ENCODE assay signal across 22 cellular contexts in genomic region chr10:133537551-133538545, GRCh38. TPM values are rescaled to one million over a fixed set of nuclear protein-coding genes. Genes with fewer than 3 reads are reported as not detected.
DNase-seq lines count a peak whose midpoint lies in the region; ATAC-seq, FAIRE-seq and TF ChIP-seq lines count a peak whose summit lies in the region.
"Had no signal": no experiment of that assay in that cellular context is flagged by ENCODE, and none has a peak within 500 bp of the region (broad histone marks: within the 10 kb centered on the region; RNA-seq: fewer than 3 reads in every experiment).

No MANE protein-coding gene starts in this region.

- no peak for FAIRE-seq in GM12891 (lab: Jason Lieb, UNC)
- FAIRE-seq: D721Med, K562 had no signal

- H3K4me3 ChIP-seq in breast epithelium (no peak overlapping the region), mammary epithelial cell (replicated peaks in 1 of 3; ENCODE audit: insufficient read depth in 1 of 3, low read depth in 2 of 3, low read length in 3 of 3) (no peak overlapping the region)
- H3K4me3 ChIP-seq: BLaER1, K562 had no signal

- CTCF ChIA-PET in MCF 10A (lab: Yijun Ruan, JAX) (no interaction called here), mammary epithelial cell (lab: Charles Lee; ENCODE audit: low non-redundant PET) (no interaction called here), HEK293T (lab: Yijun Ruan, JAX) (no interaction called here)

- no peak for DNase-seq in breast epithelium (ENCODE audit: low spot score in 2 of 2)
- no peak for DNase-seq in MCF 10A (ENCODE audit: unreplicated experiment)
- DNase-seq in mammary epithelial cell: peak; percentile 9
- DNase-seq in inferior parietal cortex (ENCODE audit: extremely low spot score): peak; percentile 12
- no peak for DNase-seq in stimulated activated effector memory CD8-positive, alpha-beta T cell treated with anti-CD3 and anti-CD28 coated beads, Interleukin-12 subunit alpha, Interleukin-12 subunit beta, amount 100 ng/mL, for 72 hours (ENCODE audit: low spot score in 2 of 2)
- no peak for DNase-seq in GM12891 (ENCODE audit: insufficient read length, low spot score)
- DNase-seq in HEK293T (ENCODE audit: extremely low spot score): no peak
- DNase-seq: CD8-positive, alpha-beta T cell; DMS79; GOT3; NCI-H1417 treated with DMSO at 0.1 percent for 48 hours; NCI-H1930; NCI-H446 treated with DMSO at 0.1 percent for 48 hours; NK-92 treated with Interleukin-12 subunit alpha and Interleukin-12 subunit beta, amount 100 ng/mL, for 24 hours; OCI-M1 had no signal

- no peak overlapping the region for H3K27ac Mint-ChIP-seq in MCF 10A (ENCODE audit: low read depth, unreplicated experiment)
- peak overlapping the region; percentile 52 for H3K27ac Mint-ChIP-seq in stimulated activated effector memory CD8-positive, alpha-beta T cell treated with anti-CD3 and anti-CD28 coated beads, Interleukin-12 subunit alpha, Interleukin-12 subunit beta, amount 100 ng/mL, for 72 hours
- H3K27ac Mint-ChIP-seq: CD8-positive, alpha-beta T cell had no signal

- TF ChIP-seq POLR2A in breast epithelium (IDR thresholded peaks at IDR 0.05): no peak
- no peak for TF ChIP-seq POLR2A in GM12891 (IDR thresholded peaks at IDR 0.05; ENCODE audit: low read depth, low read length)

- no peak for ATAC-seq in stimulated activated effector memory CD8-positive, alpha-beta T cell treated with anti-CD3 and anti-CD28 coated beads, Interleukin-12 subunit alpha, Interleukin-12 subunit beta, amount 100 ng/mL, for 72 hours
- no peak for ATAC-seq in GM18868 (IDR thresholded peaks at IDR 0.05; ENCODE audit: unreplicated experiment)
- ATAC-seq: CD8-positive, alpha-beta T cell; K562 had no signal

- TF ChIP-seq CTCF in breast epithelium (IDR thresholded peaks at IDR 0.05) (no peak), MCF 10A (IDR thresholded peaks at IDR 0.05; ENCODE audit: unreplicated experiment) (no peak), mammary epithelial cell (conservative IDR thresholded peaks at IDR 0.05 in 1 of 2, IDR thresholded peaks at IDR 0.05 in 1 of 2; ENCODE audit: extremely low read depth in 1 of 2, insufficient read depth in 1 of 2, low read depth in 1 of 2, low read length in 2 of 2) (no peak)

- whole genome bisulfite sequencing in mammary epithelial cell (ENCODE audit: low coverage, missing lambda C conversion rate): 33% methylated on average over 4 of the region's 4 CpGs

- no peak overlapping the region for H3K4me3 Mint-ChIP-seq in MCF 10A (ENCODE audit: unreplicated experiment)
- no peak overlapping the region for H3K4me3 Mint-ChIP-seq in stimulated activated effector memory CD8-positive, alpha-beta T cell treated with anti-CD3 and anti-CD28 coated beads, Interleukin-12 subunit alpha, Interleukin-12 subunit beta, amount 100 ng/mL, for 72 hours
- H3K4me3 Mint-ChIP-seq: CD8-positive, alpha-beta T cell had no signal

- dilution Hi-C loops in mammary epithelial cell (cut with HindIII; ENCODE audit: low sequenced_read_pairs): no loop called here

- H3K4me1 ChIP-seq in breast epithelium: no peaks in the 10 kb centered on the region
- H3K4me1 ChIP-seq in mammary epithelial cell (ENCODE audit: insufficient read depth, low read length): peaks cover 3% of the 10 kb centered on the region
- H3K4me1 ChIP-seq: BLaER1 had no signal

- in situ Hi-C loops in mammary epithelial cell (cut with MboI; ENCODE audit: low sequenced_read_pairs in 2 of 2): no loop called here

- H3K36me3 Mint-ChIP-seq in MCF 10A (ENCODE audit: insufficient read depth, unreplicated experiment): no peaks in the 10 kb centered on the region
- no peaks in the 10 kb centered on the region for H3K36me3 Mint-ChIP-seq in stimulated activated effector memory CD8-positive, alpha-beta T cell treated with anti-CD3 and anti-CD28 coated beads, Interleukin-12 subunit alpha, Interleukin-12 subunit beta, amount 100 ng/mL, for 72 hours
- H3K36me3 Mint-ChIP-seq: CD8-positive, alpha-beta T cell had no signal

- peaks cover 9% of the 10 kb centered on the region for H3K9me3 Mint-ChIP-seq in MCF 10A (ENCODE audit: unreplicated experiment)
- H3K9me3 Mint-ChIP-seq in stimulated activated effector memory CD8-positive, alpha-beta T cell treated with anti-CD3 and anti-CD28 coated beads, Interleukin-12 subunit alpha, Interleukin-12 subunit beta, amount 100 ng/mL, for 72 hours: no peaks in the 10 kb centered on the region
- H3K9me3 Mint-ChIP-seq: CD8-positive, alpha-beta T cell had no signal

- POLR2A ChIA-PET in MCF 10A (lab: Yijun Ruan, JAX) (interaction anchor here (0.6 kb wide), 1 partner anchor 559 kb away, joined by 3 read pairs; no protein-coding TSS in a partner anchor), HEK293T (lab: Yijun Ruan, JAX) (no interaction called here)

- H4K20me1 ChIP-seq in mammary epithelial cell (ENCODE audit: insufficient read depth, low read length): no peaks in the 10 kb centered on the region
- H4K20me1 ChIP-seq: BLaER1 had no signal

- H3K9me3 ChIP-seq in breast epithelium (no peaks in the 10 kb centered on the region), mammary epithelial cell (replicated peaks; ENCODE audit: insufficient read depth, low read length) (peaks cover 3% of the 10 kb centered on the region)
- H3K9me3 ChIP-seq: BLaER1 had no signal

- peak overlapping the region; percentile 64 to 76 for H3K27ac ChIP-seq in breast epithelium
- no peak overlapping the region for H3K27ac ChIP-seq in mammary epithelial cell (ENCODE audit: insufficient read depth, low read depth, low read length)
- H3K27ac ChIP-seq: 22Rv1, BLaER1 had no signal

- intact Hi-C loops in breast epithelium (cut with DNase I; ENCODE audit: low total_unique reads) (no loop called here), MCF 10A (cut with micrococcal nuclease) (no loop called here), mammary epithelial cell (cut with micrococcal nuclease) (no loop called here)

- H2AFZ ChIP-seq in mammary epithelial cell (ENCODE audit: low read depth, low read length): no peak overlapping the region

- no peak overlapping the region for H3K9ac ChIP-seq in mammary epithelial cell (ENCODE audit: insufficient read depth, low read length)
- H3K9ac ChIP-seq: BLaER1 had no signal

- peaks cover 8% of the 10 kb centered on the region for H3K27me3 Mint-ChIP-seq in MCF 10A (ENCODE audit: insufficient read depth, unreplicated experiment)

- BruUV-seq in MCF 10A (replicated peaks; lab: Mats Ljungman, UMichigan): no TSS peak
- BruUV-seq in mammary epithelial cell (replicated peaks; lab: Mats Ljungman, UMichigan): no TSS peak

- no peaks in the 10 kb centered on the region for H3K79me2 ChIP-seq in mammary epithelial cell (ENCODE audit: insufficient read depth, low read length)

- H3K4me1 Mint-ChIP-seq in MCF 10A (ENCODE audit: insufficient read depth, unreplicated experiment): no peaks in the 10 kb centered on the region
- no peaks in the 10 kb centered on the region for H3K4me1 Mint-ChIP-seq in stimulated activated effector memory CD8-positive, alpha-beta T cell treated with anti-CD3 and anti-CD28 coated beads, Interleukin-12 subunit alpha, Interleukin-12 subunit beta, amount 100 ng/mL, for 72 hours

- H3K36me3 ChIP-seq in breast epithelium (no peaks in the 10 kb centered on the region), mammary epithelial cell (ENCODE audit: insufficient read depth, low read length) (no peaks in the 10 kb centered on the region)
- H3K36me3 ChIP-seq: BLaER1 had no signal

- H3K27me3 ChIP-seq in breast epithelium: no peaks in the 10 kb centered on the region
- no peaks in the 10 kb centered on the region for H3K27me3 ChIP-seq in mammary epithelial cell (ENCODE audit: insufficient read depth, low read length)
- H3K27me3 ChIP-seq: BLaER1 had no signal

- no peak overlapping the region for H3K4me2 ChIP-seq in mammary epithelial cell (ENCODE audit: insufficient read depth, low read depth, low read length)
- H3K4me2 ChIP-seq: BLaER1 had no signal

TF ChIP-seq in GM12891, 5 proteins besides CTCF, POLR2A, EP300 and RAD21:
- TF ChIP-seq SPI1 (IDR thresholded peaks at IDR 0.05; ENCODE audit: low read depth, low read length) (no peak), TAF1 (IDR thresholded peaks at IDR 0.05; ENCODE audit: low read depth, low read length) (no peak), POLR2AphosphoS5 (IDR thresholded peaks at IDR 0.05; ENCODE audit: low read depth, low read length) (no peak), POU2F2 (IDR thresholded peaks at IDR 0.05; ENCODE audit: low read depth, low read length) (no peak), PAX5 (IDR thresholded peaks at IDR 0.05; ENCODE audit: insufficient read depth, low read length, severe bottlenecking) (no peak)

TF ChIP-seq in HEK293T, 16 proteins besides CTCF, POLR2A, EP300 and RAD21 (continues in another document):
- TF ChIP-seq PKNOX1 (IDR thresholded peaks at IDR 0.05): no peak
- TF ChIP-seq ELF4 (IDR thresholded peaks at IDR 0.05): no peak
- no peak for TF ChIP-seq SP1 (IDR thresholded peaks at IDR 0.05)
- no peak for TF ChIP-seq ARNT (IDR thresholded peaks at IDR 0.05)
- TF ChIP-seq TARDBP (IDR thresholded peaks at IDR 0.05): no peak
- no peak for TF ChIP-seq LEF1 (IDR thresholded peaks at IDR 0.05; ENCODE audit: borderline replicate concordance)
- TF ChIP-seq NFRKB (IDR thresholded peaks at IDR 0.05): no peak
- TF ChIP-seq FOXM1 (IDR thresholded peaks at IDR 0.05; ENCODE audit: borderline replicate concordance): no peak
- no peak for TF ChIP-seq CTBP1 (IDR thresholded peaks at IDR 0.05; ENCODE audit: borderline replicate concordance)
- no peak for TF ChIP-seq ZNF384 (IDR thresholded peaks at IDR 0.05)
- no peak for TF ChIP-seq L3MBTL2 (conservative IDR thresholded peaks at IDR 0.05)
- no peak for TF ChIP-seq HDGF (IDR thresholded peaks at IDR 0.05; ENCODE audit: borderline replicate concordance)
- TF ChIP-seq BHLHE40 (IDR thresholded peaks at IDR 0.05; ENCODE audit: borderline replicate concordance): no peak

RNA-seq across cellular contexts. Expression of gene CYP2E1, which starts 10.7 kb away (rescaled TPM):
- total RNA-seq in breast epithelium (1 to 10 TPM in 1 of 3 donors, under 1 TPM in 2; 0.96 to 3.4 (median 0.98) TPM), MCF 10A (2022) (not detected in 2 replicates), mammary epithelial cell (1 to 10 TPM in 1 of 2 donors, under 1 TPM in 1; 0.17 to 3.6 TPM)
- polyA plus RNA-seq in mammary epithelial cell: 1.00 TPM
- not detected for polyA minus RNA-seq in mammary epithelial cell
- polyA plus RNA-seq in GM12891 (2012; ENCODE audit: low read depth, missing spikeins): 0.17 TPM

RNA-seq across cellular contexts. Expression of gene SYCE1, which starts 27.5 kb away (rescaled TPM):
- 1 to 10 TPM in 2 of 3 donors, not detected in 1; 3.9 to 5.4 TPM for total RNA-seq in breast epithelium
- not detected in 2 replicates for total RNA-seq in MCF 10A (2022)
- total RNA-seq in mammary epithelial cell: 10 to 100 TPM in 1 of 2 donors, under 1 TPM in 1; 0.33 to 21.7 TPM
- polyA plus RNA-seq in mammary epithelial cell: not detected
- polyA minus RNA-seq in mammary epithelial cell: not detected
- polyA plus RNA-seq in GM12891 (2012; ENCODE audit: low read depth, missing spikeins): not detected
- total RNA-seq: G401, K562 had no signal
- polyA plus RNA-seq: AG04450, K562 had no signal

Comparison
In these comparisons a context has a peak if more than half of its experiments do, and no peak if none do; other contexts are left out.
1. DNase-seq: peak in mammary epithelial cell (single experiment) and inferior parietal cortex (single experiment); none in breast epithelium (0 of 2), MCF 10A (single experiment), stimulated activated effector memory CD8-positive, alpha-beta T cell treated with anti-CD3 and anti-CD28 coated beads, Interleukin-12 subunit alpha, Interleukin-12 subunit beta, amount 100 ng/mL, for 72 hours (0 of 2), GM12891 (single experiment) and HEK293T (single experiment).